Comparison of ENCODE assay signal across 8 cellular contexts in the genomic region with DNA sequence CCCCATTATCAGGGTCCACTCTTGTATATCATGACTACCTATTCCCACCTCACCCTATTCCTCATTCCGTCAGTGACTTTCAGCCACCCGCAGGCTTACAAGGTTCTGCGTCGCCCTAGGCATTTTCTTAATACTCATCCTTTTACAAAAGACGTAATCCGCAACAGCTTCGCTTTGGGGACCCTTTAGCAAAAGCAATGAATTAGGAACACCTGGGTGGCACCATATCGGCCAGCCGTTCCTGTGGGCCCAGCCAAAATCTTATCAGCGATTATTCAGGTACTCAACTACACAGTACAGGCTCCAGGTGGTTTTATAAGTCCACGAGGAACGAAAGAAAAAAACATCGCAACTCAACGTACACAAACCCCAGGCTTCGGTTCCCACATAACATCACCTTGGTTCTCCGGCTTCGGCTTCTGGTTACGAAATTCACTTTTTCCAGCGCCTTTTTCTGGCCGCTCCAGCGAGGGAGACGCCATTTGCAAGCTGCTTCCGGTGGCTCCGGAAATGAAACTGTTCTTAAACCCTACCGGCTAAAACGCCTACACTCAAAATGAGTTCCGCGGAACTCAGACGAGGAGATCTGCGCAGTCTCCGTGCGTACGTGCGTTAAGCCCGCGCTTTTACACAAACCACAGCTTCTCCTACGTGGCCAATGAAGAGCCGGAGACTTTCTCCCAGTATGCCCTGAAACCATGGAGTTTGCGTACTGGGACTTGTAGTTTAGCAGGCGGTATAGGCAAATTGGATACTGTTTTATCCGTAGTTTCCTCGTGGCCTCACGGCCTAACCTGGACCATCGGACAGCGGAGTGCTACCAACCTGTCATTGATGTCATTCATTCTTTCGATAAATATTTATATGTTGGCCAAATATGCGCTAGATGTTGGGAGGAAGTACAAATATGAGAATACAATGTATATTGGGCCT. TPM values are rescaled to one million over a fixed set of nuclear protein-coding genes. Genes with fewer than 3 reads are reported as not detected.
DNase-seq lines count a peak whose midpoint lies in the region; ATAC-seq and TF ChIP-seq lines count a peak whose summit lies in the region.

A gene (minus strand): TSS at position 494 of the 933 bp plus-strand sequence. CDS start 12 bp downstream, at position 482.

- in situ Hi-C loops in KBM-7 (cut with MboI; ENCODE audit: low pct_unique_long_range_greater_than_20kb, low sequenced_read_pairs): no loop called here

- no peaks in the 10 kb centered on the region for H3K27me3 Mint-ChIP-seq in activated T-cell treated with anti-CD3 and anti-CD28 coated beads, Interleukin-2, amount 50 U/mL, for 24 hours

- H3K4me3 Mint-ChIP-seq in activated T-cell treated with anti-CD3 and anti-CD28 coated beads, Interleukin-2, amount 50 U/mL, for 24 hours: peak within 1 kb of the TSS; percentile 97

- peaks cover 3% of the 10 kb centered on the region for H3K9me3 Mint-ChIP-seq in activated T-cell treated with anti-CD3 and anti-CD28 coated beads, Interleukin-2, amount 50 U/mL, for 24 hours

- TF ChIP-seq CTCF in epithelial cell of proximal tubule (conservative IDR thresholded peaks at IDR 0.05; ENCODE audit: low read depth, low read length): peak; percentile 3

- peaks cover 45% of the 10 kb centered on the region for H3K36me3 Mint-ChIP-seq in activated T-cell treated with anti-CD3 and anti-CD28 coated beads, Interleukin-2, amount 50 U/mL, for 24 hours (ENCODE audit: low read depth)

- DNase-seq in DMS153 (lab: John Stamatoyannopoulos, UW) (peak; percentile 99), KBM-7 (peak; percentile 98), epithelial cell of proximal tubule (ENCODE audit: low read depth) (peak; percentile 80), mucosa of gallbladder (ENCODE audit: low spot score) (peak; percentile 96)
- DNase-seq in activated T-cell treated with anti-CD3 and anti-CD28 coated beads, Interleukin-2, amount 50 U/mL, for 24 hours: peak; percentile 86
- peak; percentile 76 to 81 for DNase-seq in stimulated activated CD8-positive, alpha-beta memory T cell treated with anti-CD3 and anti-CD28 coated beads, Interleukin-4, amount 100 ng/mL, for 4 hours (ENCODE audit: low read depth in 2 of 2, low spot score in 1 of 2)

- peak; percentile 96 for ATAC-seq in GM21717 (IDR thresholded peaks at IDR 0.05; ENCODE audit: unreplicated experiment)

- H3K27ac Mint-ChIP-seq in activated T-cell treated with anti-CD3 and anti-CD28 coated beads, Interleukin-2, amount 50 U/mL, for 24 hours: peak within 1 kb of the TSS; percentile 99

- peak within 1 kb of the TSS; percentile 78 for H3K4me3 ChIP-seq in epithelial cell of proximal tubule (ENCODE audit: low read depth, low read length)

- H3K4me1 Mint-ChIP-seq in activated T-cell treated with anti-CD3 and anti-CD28 coated beads, Interleukin-2, amount 50 U/mL, for 24 hours (ENCODE audit: low read depth): peaks cover 38% of the 10 kb centered on the region

TF ChIP-seq in PFSK-1, 5 proteins besides CTCF, POLR2A, EP300 and RAD21:
- TF ChIP-seq POLR2AphosphoS5 (IDR thresholded peaks at IDR 0.05; ENCODE audit: low read depth, low read length): peak; percentile 91
- no peak for TF ChIP-seq FOXP2 (optimal IDR thresholded peaks at IDR 0.05; ENCODE audit: borderline replicate concordance, extremely low read depth, extremely low read length, insufficient read depth)
- peak; percentile 100 for TF ChIP-seq TAF1 (IDR thresholded peaks at IDR 0.05; ENCODE audit: borderline replicate concordance, insufficient read depth, low read length)
- TF ChIP-seq SIN3A (IDR thresholded peaks at IDR 0.05; ENCODE audit: borderline replicate concordance, insufficient read depth, low read length): peak; percentile 76; the same call in 1 of the 2 replicates
- TF ChIP-seq, protein P1, sequence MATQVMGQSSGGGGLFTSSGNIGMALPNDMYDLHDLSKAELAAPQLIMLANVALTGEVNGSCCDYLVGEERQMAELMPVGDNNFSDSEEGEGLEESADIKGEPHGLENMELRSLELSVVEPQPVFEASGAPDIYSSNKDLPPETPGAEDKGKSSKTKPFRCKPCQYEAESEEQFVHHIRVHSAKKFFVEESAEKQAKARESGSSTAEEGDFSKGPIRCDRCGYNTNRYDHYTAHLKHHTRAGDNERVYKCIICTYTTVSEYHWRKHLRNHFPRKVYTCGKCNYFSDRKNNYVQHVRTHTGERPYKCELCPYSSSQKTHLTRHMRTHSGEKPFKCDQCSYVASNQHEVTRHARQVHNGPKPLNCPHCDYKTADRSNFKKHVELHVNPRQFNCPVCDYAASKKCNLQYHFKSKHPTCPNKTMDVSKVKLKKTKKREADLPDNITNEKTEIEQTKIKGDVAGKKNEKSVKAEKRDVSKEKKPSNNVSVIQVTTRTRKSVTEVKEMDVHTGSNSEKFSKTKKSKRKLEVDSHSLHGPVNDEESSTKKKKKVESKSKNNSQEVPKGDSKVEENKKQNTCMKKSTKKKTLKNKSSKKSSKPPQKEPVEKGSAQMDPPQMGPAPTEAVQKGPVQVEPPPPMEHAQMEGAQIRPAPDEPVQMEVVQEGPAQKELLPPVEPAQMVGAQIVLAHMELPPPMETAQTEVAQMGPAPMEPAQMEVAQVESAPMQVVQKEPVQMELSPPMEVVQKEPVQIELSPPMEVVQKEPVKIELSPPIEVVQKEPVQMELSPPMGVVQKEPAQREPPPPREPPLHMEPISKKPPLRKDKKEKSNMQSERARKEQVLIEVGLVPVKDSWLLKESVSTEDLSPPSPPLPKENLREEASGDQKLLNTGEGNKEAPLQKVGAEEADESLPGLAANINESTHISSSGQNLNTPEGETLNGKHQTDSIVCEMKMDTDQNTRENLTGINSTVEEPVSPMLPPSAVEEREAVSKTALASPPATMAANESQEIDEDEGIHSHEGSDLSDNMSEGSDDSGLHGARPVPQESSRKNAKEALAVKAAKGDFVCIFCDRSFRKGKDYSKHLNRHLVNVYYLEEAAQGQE (IDR thresholded peaks at IDR 0.05; ENCODE audit: insufficient read depth in 1 of 2, low read depth in 2 of 2, low read length in 2 of 2): peak in 1 of 2 experiments; percentile 74; a peak in 2 of 4 replicates

RNA-seq across cellular contexts. Expression of the gene that starts here (rescaled TPM):
- 12.8 TPM for polyA plus RNA-seq in PFSK-1 (2012; ENCODE audit: insufficient read length, low read depth)
- total RNA-seq in epithelial cell of proximal tubule (20.1 and 42.0 TPM in 2 replicates), mucosa of gallbladder (34.4 TPM)

Comparison
In these comparisons a context has a peak if more than half of its experiments do, and no peak if none do; other contexts are left out.
1. Peak in every context shown above with its lines: DNase-seq, ATAC-seq and H3K4me3 ChIP-seq.